Comparison of ENCODE assay signal across 7 cellular contexts in the genomic region with DNA sequence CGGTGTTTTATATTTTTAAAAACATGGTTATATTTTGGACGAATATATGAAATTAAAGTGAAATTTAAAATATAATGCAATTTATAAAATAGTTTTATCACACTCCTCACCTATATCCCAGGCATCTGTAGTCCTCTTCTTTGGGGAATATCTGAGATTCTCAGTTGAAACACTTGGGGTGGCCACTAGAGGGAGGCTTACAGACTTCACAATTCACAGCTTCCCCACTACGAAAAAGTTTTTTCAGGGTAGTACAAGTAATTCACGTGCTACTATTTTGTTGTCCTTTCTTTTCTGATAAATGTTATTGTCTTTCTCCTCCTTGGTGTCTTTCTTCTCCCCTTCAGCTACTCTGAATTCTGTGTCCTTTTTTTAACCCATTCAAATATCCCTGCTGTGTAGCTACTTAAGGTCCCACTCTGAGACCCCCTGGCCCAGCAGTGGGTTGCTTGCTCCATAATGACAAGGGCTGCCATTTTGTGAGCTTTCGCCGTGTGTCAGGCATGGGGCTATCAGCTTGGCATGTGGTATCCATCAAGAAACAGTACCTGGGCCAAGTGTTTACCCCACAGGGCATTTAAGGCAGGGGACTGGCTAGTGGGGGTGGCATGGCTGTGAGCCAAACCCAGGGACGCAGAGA. TPM values are rescaled to one million over a fixed set of nuclear protein-coding genes. Genes with fewer than 3 reads are reported as not detected.
DNase-seq lines count a peak whose midpoint lies in the region; ATAC-seq and TF ChIP-seq lines count a peak whose summit lies in the region.

No MANE protein-coding gene starts in this region.

- no peak overlapping the region for H2BK5ac ChIP-seq in mesenchymal stem cell (ENCODE audit: low read depth, low read length, poor library complexity, severe bottlenecking)

- H2BK12ac ChIP-seq in mesenchymal stem cell (ENCODE audit: low read length in 2 of 2) = no peak overlapping the region

- H4K8ac ChIP-seq in mesenchymal stem cell (ENCODE audit: low read length) = no peak overlapping the region

- H4K91ac ChIP-seq in mesenchymal stem cell (ENCODE audit: low read length) = no peak overlapping the region

- no peak overlapping the region for H3K14ac ChIP-seq in mesenchymal stem cell (ENCODE audit: low read length in 2 of 2)

- H3K4me2 ChIP-seq in parathyroid adenoma (ENCODE audit: low read length) (no peak overlapping the region), mesenchymal stem cell (ENCODE audit: low read length, poor library complexity, severe bottlenecking) (no peak overlapping the region)

- H3K79me1 ChIP-seq in mesenchymal stem cell (replicated peaks; ENCODE audit: low read length, poor library complexity, severe bottlenecking) = no peaks in the 10 kb centered on the region

- H2AFZ ChIP-seq in parathyroid adenoma (no peak overlapping the region), mesenchymal stem cell (ENCODE audit: low read depth, low read length) (no peak overlapping the region)

- 60% methylated on average over 5 of the region's 7 CpGs for WGBS in mesenchymal stem cell

- TF ChIP-seq CTCF in GM10248 (IDR thresholded peaks at IDR 0.05; ENCODE audit: control extremely low read depth, extremely low read depth, low read depth, missing control alignments) = peak; percentile 34
- peak in 55 of 56 donors; percentile 41 to 76 (median 61) for TF ChIP-seq CTCF in dorsolateral prefrontal cortex (IDR thresholded peaks at IDR 0.05 in 54 of 56, conservative IDR thresholded peaks at IDR 0.05 in 2 of 56; ENCODE audit: low read depth in 1 of 56, partially characterized antibody in 56 of 56)
- TF ChIP-seq CTCF in parathyroid adenoma (IDR thresholded peaks at IDR 0.05) = peak; percentile 48

- H3K4me1 ChIP-seq in parathyroid adenoma (no peaks in the 10 kb centered on the region), mesenchymal stem cell (ENCODE audit: control insufficient read depth, insufficient read depth, low read depth, low read length) (no peaks in the 10 kb centered on the region)

- H3K9ac ChIP-seq in parathyroid adenoma (no peak overlapping the region), mesenchymal stem cell (ENCODE audit: low read length) (no peak overlapping the region)

- H3K4me3 ChIP-seq in dorsolateral prefrontal cortex = no peak overlapping the region
- no peak overlapping the region for H3K4me3 ChIP-seq in parathyroid adenoma (ENCODE audit: low read depth, low read length)
- no peak overlapping the region for H3K4me3 ChIP-seq in mesenchymal stem cell (ENCODE audit: insufficient read depth in 1 of 2, low read depth in 1 of 2, low read length in 2 of 2)
- no peak overlapping the region for H3K4me3 ChIP-seq in MG63

- no peaks in the 10 kb centered on the region for H3K9me3 ChIP-seq in parathyroid adenoma (ENCODE audit: control insufficient read depth, low read length)
- no peaks in the 10 kb centered on the region for H3K9me3 ChIP-seq in mesenchymal stem cell (ENCODE audit: control insufficient read depth, low read length)
- H3K9me3 ChIP-seq in MG63 = no peaks in the 10 kb centered on the region

- H2AK5ac ChIP-seq in mesenchymal stem cell (ENCODE audit: low read length, severe bottlenecking) = no peak overlapping the region

- CTCF ChIA-PET in GM10248 (lab: Yijun Ruan, JAX) = interaction anchor here (0.8 to 2.8 kb wide), 5 partner anchors 11 to 38 kb away, joined by 3 to 25 read pairs (median 4); no protein-coding TSS in a partner anchor

- H2BK15ac ChIP-seq in mesenchymal stem cell (ENCODE audit: low read depth, poor library complexity, severe bottlenecking) = no peak overlapping the region

- H3K4ac ChIP-seq in mesenchymal stem cell (ENCODE audit: low read depth in 1 of 2, low read length in 2 of 2) = no peak overlapping the region

- no peaks in the 10 kb centered on the region for H3K79me2 ChIP-seq in parathyroid adenoma

- H3K27ac ChIP-seq in dorsolateral prefrontal cortex (no peak overlapping the region), parathyroid adenoma (no peak overlapping the region), mesenchymal stem cell (ENCODE audit: low read length, poor library complexity, severe bottlenecking) (no peak overlapping the region)

- no peak overlapping the region for H2BK120ac ChIP-seq in mesenchymal stem cell (ENCODE audit: low read depth, low read length)

- no peak for ATAC-seq in GM18873 (IDR thresholded peaks at IDR 0.05; ENCODE audit: low FRiP score, unreplicated experiment)

- intact Hi-C loops in dorsolateral prefrontal cortex (cut with DNase I) = no loop called here

- H3K27me3 ChIP-seq in dorsolateral prefrontal cortex (no peaks in the 10 kb centered on the region), parathyroid adenoma (ENCODE audit: control insufficient read depth, insufficient read depth, low read length) (no peaks in the 10 kb centered on the region), mesenchymal stem cell (ENCODE audit: control insufficient read depth in 1 of 2, insufficient read depth in 1 of 2, low read length in 2 of 2) (peaks cover 0 to 49% of the 10 kb centered on the region in 2 experiments), MG63 (no peaks in the 10 kb centered on the region; the same call in 1 of the 2 replicates)

- H3K18ac ChIP-seq in mesenchymal stem cell (ENCODE audit: low read depth in 1 of 2, low read length in 2 of 2) = no peak overlapping the region

- POLR2A ChIA-PET in GM10248 (lab: Yijun Ruan, JAX) = no interaction called here

- H3K23ac ChIP-seq in mesenchymal stem cell (ENCODE audit: low read length in 2 of 2) = no peak overlapping the region

- H3K36me3 ChIP-seq in parathyroid adenoma (ENCODE audit: control insufficient read depth, insufficient read depth, low read length) (no peaks in the 10 kb centered on the region), mesenchymal stem cell (ENCODE audit: control insufficient read depth in 1 of 2, insufficient read depth in 2 of 2, low read depth in 1 of 2, low read length in 2 of 2) (no peaks in the 10 kb centered on the region), MG63 (no peaks in the 10 kb centered on the region)

- DNase-seq in GM10248 (ENCODE audit: extremely low spot score) (peak; percentile 57), NAMALWA (ENCODE audit: low spot score) (peak; percentile 56), dorsolateral prefrontal cortex (no peak), mesenchymal stem cell (no peak), MG63 (no peak)

RNA-seq across cellular contexts. Expression of gene PHACTR3, which starts 43.6 kb away (rescaled TPM):
- total RNA-seq in dorsolateral prefrontal cortex = 100 to 1,000 TPM in 74 of 120 experiments, 10 to 100 TPM in 46; 79.3 to 168 (median 106) TPM
- polyA plus RNA-seq in mesenchymal stem cell (2013, experiment 1 of 2) = not detected
- polyA plus RNA-seq in mesenchymal stem cell (2013, experiment 2 of 2) = not detected
- total RNA-seq in MG63 (2014; rRNA removed; shearing (Covaris generic); ENCODE audit: low replicate concordance) = not detected in 2 replicates

Comparison
In these comparisons a context has a peak if more than half of its experiments do, and no peak if none do; other contexts are left out.
1. DNase-seq: peak in GM10248 (single experiment) and NAMALWA (single experiment); none in dorsolateral prefrontal cortex (0 of 10), mesenchymal stem cell (single experiment) and MG63 (single experiment).
2. RNA of gene PHACTR3, which starts 43.6 kb away (total RNA-seq): 79.3 to 168 TPM in dorsolateral prefrontal cortex; not detected in MG63; every median in the first group is over 10 times any median in the second.
3. Peak in every context shown above with its lines, with median percentiles within 50 percentile points of each other: CTCF ChIP-seq.